Comparison of ENCODE assay signal across 11 cellular contexts in genomic region chr7:155669717-155670505, GRCh38. TPM values are rescaled to one million over a fixed set of nuclear protein-coding genes. Genes with fewer than 3 reads are reported as not detected.
DNase-seq lines count a peak whose midpoint lies in the region; ATAC-seq and TF ChIP-seq lines count a peak whose summit lies in the region.
"Had no signal": no experiment of that assay in that cellular context is flagged by ENCODE, and none has a peak within 500 bp of the region (broad histone marks: within the 10 kb centered on the region; RNA-seq: fewer than 3 reads in every experiment).

No MANE protein-coding gene starts in this region.

- H3K4me1 ChIP-seq in hepatocyte (ENCODE audit: insufficient read depth) = peaks cover 18% of the 10 kb centered on the region

- CTCF ChIA-PET in activated CD4-positive, alpha-beta T cell treated with anti-CD3 and anti-CD28 coated beads for 36 hours (lab: Charles Lee) = interaction anchor here (1.7 to 1.9 kb wide), 2 partner anchors 14 to 71 kb away, joined by 4 to 7 read pairs; no protein-coding TSS in a partner anchor
- CTCF ChIA-PET in activated CD4-positive, alpha-beta T cell treated with anti-CD3 and anti-CD28 coated beads, Interleukin-2, amount 10 ng/mL, durations not matched to agents 7 days and 5 days (lab: Charles Lee) = interaction anchor here (0.6 to 1.1 kb wide), 2 partner anchors 22 to 117 kb away, joined by 3 read pairs; no protein-coding TSS in a partner anchor

- no peaks in the 10 kb centered on the region for H3K9me3 ChIP-seq in hepatocyte (ENCODE audit: low read depth)
- H3K9me3 ChIP-seq: thoracic aorta had no signal

- TF ChIP-seq CTCF in hepatocyte (IDR thresholded peaks at IDR 0.05; ENCODE audit: poor library complexity) = no peak

- no peaks in the 10 kb centered on the region for H3K27me3 ChIP-seq in hepatocyte

- peaks cover 64% of the 10 kb centered on the region for H3K4me1 Mint-ChIP-seq in activated CD4-positive, alpha-beta T cell treated with anti-CD3 and anti-CD28 coated beads for 36 hours
- H3K4me1 Mint-ChIP-seq in activated CD4-positive, alpha-beta T cell treated with anti-CD3 and anti-CD28 coated beads, Interleukin-2, amount 10 ng/mL, durations not matched to agents 7 days and 5 days = peaks cover 44% of the 10 kb centered on the region
- peaks cover 47% of the 10 kb centered on the region for H3K4me1 Mint-ChIP-seq in activated T-helper 17 cell treated with anti-CD3 and anti-CD28 coated beads, Interleukin-2, amount 50 U/mL, for 72 hours
- H3K4me1 Mint-ChIP-seq in stimulated activated memory B cell treated with anti-CD40 and anti-IgM and Interleukin-4, amounts not matched to agents 10 μg/mL and 1 μg/mL and 100 μg/mL, for 72 hours = peaks cover 37% of the 10 kb centered on the region

- H3K27ac Mint-ChIP-seq in activated CD4-positive, alpha-beta T cell treated with anti-CD3 and anti-CD28 coated beads for 36 hours = peak overlapping the region; percentile 26
- H3K27ac Mint-ChIP-seq in activated CD4-positive, alpha-beta T cell treated with anti-CD3 and anti-CD28 coated beads, Interleukin-2, amount 10 ng/mL, durations not matched to agents 7 days and 5 days = no peak overlapping the region
- peak overlapping the region; percentile 3 for H3K27ac Mint-ChIP-seq in activated T-helper 17 cell treated with anti-CD3 and anti-CD28 coated beads, Interleukin-2, amount 50 U/mL, for 72 hours
- peak overlapping the region; percentile 40 for H3K27ac Mint-ChIP-seq in stimulated activated memory B cell treated with anti-CD40 and anti-IgM and Interleukin-4, amounts not matched to agents 10 μg/mL and 1 μg/mL and 100 μg/mL, for 72 hours
- H3K27ac Mint-ChIP-seq: activated naive CD4-positive, alpha-beta T cell treated with anti-CD3 and anti-CD28 coated beads for 36 hours had no signal

- H3K9me3 Mint-ChIP-seq in activated CD4-positive, alpha-beta T cell treated with anti-CD3 and anti-CD28 coated beads for 36 hours (ENCODE audit: low read depth) = no peaks in the 10 kb centered on the region
- H3K9me3 Mint-ChIP-seq in activated CD4-positive, alpha-beta T cell treated with anti-CD3 and anti-CD28 coated beads, Interleukin-2, amount 10 ng/mL, durations not matched to agents 7 days and 5 days = no peaks in the 10 kb centered on the region
- H3K9me3 Mint-ChIP-seq in activated T-helper 17 cell treated with anti-CD3 and anti-CD28 coated beads, Interleukin-2, amount 50 U/mL, for 72 hours = no peaks in the 10 kb centered on the region
- no peaks in the 10 kb centered on the region for H3K9me3 Mint-ChIP-seq in stimulated activated memory B cell treated with anti-CD40 and anti-IgM and Interleukin-4, amounts not matched to agents 10 μg/mL and 1 μg/mL and 100 μg/mL, for 72 hours
- H3K9me3 Mint-ChIP-seq: activated naive CD4-positive, alpha-beta T cell treated with anti-CD3 and anti-CD28 coated beads for 36 hours had no signal

- no peaks in the 10 kb centered on the region for H3K9me2 ChIP-seq in hepatocyte (replicated peaks; ENCODE audit: insufficient read depth)

- no peak for ATAC-seq in activated CD4-positive, alpha-beta T cell treated with anti-CD3 and anti-CD28 coated beads for 36 hours
- ATAC-seq in activated T-helper 17 cell treated with anti-CD3 and anti-CD28 coated beads, Interleukin-2, amount 50 U/mL, for 72 hours (replicated peaks) = no peak
- no peak for ATAC-seq in stimulated activated memory B cell treated with anti-CD40 and anti-IgM and Interleukin-4, amounts not matched to agents 10 μg/mL and 1 μg/mL and 100 μg/mL, for 72 hours
- no peak for ATAC-seq in GM19023 (IDR thresholded peaks at IDR 0.05; ENCODE audit: unreplicated experiment)

- peak overlapping the region; percentile 29 for H3K27ac ChIP-seq in hepatocyte
- H3K27ac ChIP-seq: thoracic aorta had no signal

- H3K36me3 Mint-ChIP-seq in activated CD4-positive, alpha-beta T cell treated with anti-CD3 and anti-CD28 coated beads for 36 hours (ENCODE audit: low read depth) = peaks cover 16% of the 10 kb centered on the region
- H3K36me3 Mint-ChIP-seq in activated CD4-positive, alpha-beta T cell treated with anti-CD3 and anti-CD28 coated beads, Interleukin-2, amount 10 ng/mL, durations not matched to agents 7 days and 5 days (ENCODE audit: low read depth) = peaks cover 34% of the 10 kb centered on the region
- H3K36me3 Mint-ChIP-seq in activated T-helper 17 cell treated with anti-CD3 and anti-CD28 coated beads, Interleukin-2, amount 50 U/mL, for 72 hours (ENCODE audit: low read depth) = peaks cover 73% of the 10 kb centered on the region
- H3K36me3 Mint-ChIP-seq in stimulated activated memory B cell treated with anti-CD40 and anti-IgM and Interleukin-4, amounts not matched to agents 10 μg/mL and 1 μg/mL and 100 μg/mL, for 72 hours = peaks cover 22% of the 10 kb centered on the region

- H3K36me3 ChIP-seq in hepatocyte (replicated peaks; ENCODE audit: insufficient read depth, low read depth) = no peaks in the 10 kb centered on the region
- H3K36me3 ChIP-seq: thoracic aorta had no signal

- H3K4me2 ChIP-seq in hepatocyte = no peak overlapping the region

- no peak overlapping the region for H3K4me3 Mint-ChIP-seq in activated CD4-positive, alpha-beta T cell treated with anti-CD3 and anti-CD28 coated beads for 36 hours
- no peak overlapping the region for H3K4me3 Mint-ChIP-seq in activated CD4-positive, alpha-beta T cell treated with anti-CD3 and anti-CD28 coated beads, Interleukin-2, amount 10 ng/mL, durations not matched to agents 7 days and 5 days
- H3K4me3 Mint-ChIP-seq in activated T-helper 17 cell treated with anti-CD3 and anti-CD28 coated beads, Interleukin-2, amount 50 U/mL, for 72 hours = no peak overlapping the region
- H3K4me3 Mint-ChIP-seq in stimulated activated memory B cell treated with anti-CD40 and anti-IgM and Interleukin-4, amounts not matched to agents 10 μg/mL and 1 μg/mL and 100 μg/mL, for 72 hours = no peak overlapping the region
- H3K4me3 Mint-ChIP-seq: activated naive CD4-positive, alpha-beta T cell treated with anti-CD3 and anti-CD28 coated beads for 36 hours had no signal

- DNase-seq in activated CD4-positive, alpha-beta T cell treated with anti-CD3 and anti-CD28 coated beads for 36 hours = no peak
- DNase-seq in activated CD4-positive, alpha-beta T cell treated with anti-CD3 and anti-CD28 coated beads, Interleukin-2, amount 10 ng/mL, durations not matched to agents 7 days and 5 days = no peak
- DNase-seq in hepatocyte (ENCODE audit: low spot score) = no peak
- no peak for DNase-seq in NCI-H128 (lab: John Stamatoyannopoulos, UW; ENCODE audit: unreplicated experiment)
- DNase-seq in NOMO-1 treated with dmso at 0.1 percent for 144 hours (lab: John Stamatoyannopoulos, UW; ENCODE audit: unreplicated experiment) = no peak
- DNase-seq: ACHN; activated naive CD4-positive, alpha-beta T cell treated with anti-CD3 and anti-CD28 coated beads for 36 hours had no signal

- no peak overlapping the region for H2AFZ ChIP-seq in hepatocyte

- WGBS in hepatocyte (ENCODE audit: low lambda C conversion rate, missing lambda C conversion rate) = 89% methylated on average over 11 of the region's 11 CpGs

- intact Hi-C loops in activated CD4-positive, alpha-beta T cell treated with anti-CD3 and anti-CD28 coated beads for 36 hours (cut with DNase I, micrococcal nuclease) = no loop called here

- H3K4me3 ChIP-seq in hepatocyte = no peak overlapping the region
- H3K4me3 ChIP-seq: thoracic aorta had no signal

- POLR2A ChIA-PET in activated CD4-positive, alpha-beta T cell treated with anti-CD3 and anti-CD28 coated beads for 36 hours (lab: Charles Lee) = no interaction called here
- POLR2A ChIA-PET in activated CD4-positive, alpha-beta T cell treated with anti-CD3 and anti-CD28 coated beads, Interleukin-2, amount 10 ng/mL, durations not matched to agents 7 days and 5 days (lab: Charles Lee) = no interaction called here

- no peaks in the 10 kb centered on the region for H3K27me3 Mint-ChIP-seq in activated CD4-positive, alpha-beta T cell treated with anti-CD3 and anti-CD28 coated beads for 36 hours
- no peaks in the 10 kb centered on the region for H3K27me3 Mint-ChIP-seq in activated CD4-positive, alpha-beta T cell treated with anti-CD3 and anti-CD28 coated beads, Interleukin-2, amount 10 ng/mL, durations not matched to agents 7 days and 5 days
- H3K27me3 Mint-ChIP-seq in activated T-helper 17 cell treated with anti-CD3 and anti-CD28 coated beads, Interleukin-2, amount 50 U/mL, for 72 hours = no peaks in the 10 kb centered on the region
- no peaks in the 10 kb centered on the region for H3K27me3 Mint-ChIP-seq in stimulated activated memory B cell treated with anti-CD40 and anti-IgM and Interleukin-4, amounts not matched to agents 10 μg/mL and 1 μg/mL and 100 μg/mL, for 72 hours

- peaks cover 92% of the 10 kb centered on the region for H3K79me2 ChIP-seq in hepatocyte

- H4K20me1 ChIP-seq in hepatocyte (ENCODE audit: insufficient read depth, poor library complexity, severe bottlenecking) = peaks cover 65% of the 10 kb centered on the region

RNA-seq across cellular contexts. Expression of gene RBM33, which starts 25.4 kb away (rescaled TPM):
- total RNA-seq in activated CD4-positive, alpha-beta T cell treated with anti-CD3 and anti-CD28 coated beads for 36 hours = 10 to 100 TPM; 67.6 to 81.1 TPM
- total RNA-seq in activated CD4-positive, alpha-beta T cell treated with anti-CD3 and anti-CD28 coated beads, Interleukin-2, amount 10 ng/mL, durations not matched to agents 7 days and 5 days = 10 to 100 TPM; 82.7 to 84.8 TPM
- 100 to 1,000 TPM in 1 of 2 donors, 10 to 100 TPM in 1; 79.6 to 114 TPM for total RNA-seq in activated T-helper 17 cell treated with anti-CD3 and anti-CD28 coated beads, Interleukin-2, amount 50 U/mL, for 72 hours
- 18.3 and 24.8 TPM in 2 replicates for total RNA-seq in hepatocyte
- 40.8 and 42.7 TPM in 2 replicates for polyA plus RNA-seq in hepatocyte
